Comparison of ENCODE assay signal across 10 cellular contexts in the genomic region with DNA sequence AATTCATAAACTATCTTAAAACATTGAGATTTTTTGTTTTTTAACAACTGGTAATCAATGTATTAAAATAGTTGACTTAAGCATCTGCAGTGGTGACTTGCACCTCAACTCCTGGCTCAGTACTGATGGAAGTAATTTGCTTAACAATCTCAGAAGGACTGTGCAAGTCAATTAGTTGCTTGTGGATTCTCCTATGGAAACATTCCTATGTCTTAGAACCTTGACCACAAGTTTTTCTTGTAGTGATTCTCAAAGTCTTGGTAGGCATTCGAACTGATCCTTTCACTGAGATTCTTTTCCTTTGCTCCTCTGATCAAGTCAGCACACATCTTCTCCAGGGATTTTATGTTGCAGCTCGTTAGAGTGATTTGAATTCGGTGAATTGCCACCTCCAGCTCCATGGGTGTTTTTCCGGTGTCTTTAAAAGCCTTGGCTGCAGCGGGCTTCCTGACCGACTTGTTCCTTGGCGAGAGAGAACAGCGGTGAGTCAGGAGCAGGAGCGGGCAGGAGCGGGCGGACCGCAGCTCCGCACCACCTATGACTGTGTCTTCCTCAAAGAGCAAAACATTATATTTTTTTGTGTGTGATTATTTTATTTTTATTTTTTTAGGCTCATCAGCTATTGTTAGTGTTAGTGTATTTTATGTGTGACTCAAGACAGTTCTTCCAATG. TPM values are rescaled to one million over a fixed set of nuclear protein-coding genes. Genes with fewer than 3 reads are reported as not detected.
A peak's percentile ranks its signal among the peaks of the same experiment; 100 is the strongest.
DNase-seq lines count a peak whose midpoint lies in the region; ATAC-seq, FAIRE-seq and TF ChIP-seq lines count a peak whose summit lies in the region.
"Had no signal": no experiment of that assay in that cellular context is flagged by ENCODE, and none has a peak within 500 bp of the region (broad histone marks: within the 10 kb centered on the region; RNA-seq: fewer than 3 reads in every experiment).

No MANE protein-coding gene starts in this region.

- H3K9me3 ChIP-seq in A549 (no peaks in the 10 kb centered on the region), MM.1S (replicated peaks; ENCODE audit: insufficient read depth, low read length) (no peaks in the 10 kb centered on the region), lung (ENCODE audit: control insufficient read depth in 2 of 2, insufficient read depth in 1 of 2, low read length in 1 of 2) (no peaks in the 10 kb centered on the region)

- POLR2A ChIA-PET in A549 (lab: Yijun Ruan, JAX), result interaction anchor here (0.7 to 1.2 kb wide), 2 partner anchors 21 kb away, joined by 3 read pairs; a partner anchor contains a TSS

- no peak for TF ChIP-seq CTCF in A549 (IDR thresholded peaks at IDR 0.05)
- no peak for TF ChIP-seq CTCF in MM.1S (IDR thresholded peaks at IDR 0.05; ENCODE audit: low read length)
- TF ChIP-seq CTCF in lung (IDR thresholded peaks at IDR 0.05; ENCODE audit: control extremely low read depth, extremely low read depth), result no peak

- H3F3A ChIP-seq in MM.1S (ENCODE audit: insufficient read depth, low read length), result peaks cover 29% of the 10 kb centered on the region

- no peak overlapping the region for H3K4me3 ChIP-seq in A549
- no peak overlapping the region for H3K4me3 ChIP-seq in MM.1S (ENCODE audit: low read length)
- H3K4me3 ChIP-seq in lung, result no peak overlapping the region

- no peak for TF ChIP-seq EP300 in A549 (IDR thresholded peaks at IDR 0.05)

- H3K36me3 ChIP-seq in MM.1S (replicated peaks; ENCODE audit: insufficient read depth, low read length), result peaks cover 16% of the 10 kb centered on the region; the same call in 1 of the 2 replicates
- peaks cover 20 to 28% of the 10 kb centered on the region in 2 donors for H3K36me3 ChIP-seq in lung (ENCODE audit: control insufficient read depth in 2 of 2, insufficient read depth in 2 of 2, low read length in 2 of 2)

- DNase-seq in A549 (ENCODE audit: low read depth in 1 of 2, low spot score in 1 of 2), result no peak
- no peak for DNase-seq in MM.1S
- DNase-seq in dermis blood vessel endothelial cell, result peak; percentile 93
- no peak for DNase-seq in lung (ENCODE audit: low spot score)
- DNase-seq in AML-193 (lab: John Stamatoyannopoulos, UW), result no peak
- no peak for DNase-seq in cortex of kidney (lab: John Stamatoyannopoulos, UW)
- DNase-seq in NCI-H187 (lab: John Stamatoyannopoulos, UW), result no peak

- no peak overlapping the region for H2AFZ ChIP-seq in MM.1S (ENCODE audit: low read length)

- no peak for TF ChIP-seq POLR2A in A549 (IDR thresholded peaks at IDR 0.05; ENCODE audit: low read length)

- WGBS in A549 (ENCODE audit: missing lambda C conversion rate), result 93% methylated on average over 13 of the region's 13 CpGs
- 74 to 79% methylated on average over 13 of the region's 13 CpGs for WGBS in lung, 2 donors

- CTCF ChIA-PET in A549 (lab: Yijun Ruan, JAX), result interaction anchor here (0.6 to 2.2 kb wide), 6 partner anchors 11 to 197 kb away, joined by 3 to 7 read pairs (median 4); no protein-coding TSS in a partner anchor

- peak overlapping the region; percentile 33; the same call in 1 of the 2 replicates for H3K9ac ChIP-seq in MM.1S (ENCODE audit: low read length)

- no peaks in the 10 kb centered on the region for H4K20me1 ChIP-seq in MM.1S (ENCODE audit: insufficient read depth, low read length)

- ATAC-seq in A549 (no peak), lung (ENCODE audit: insufficient read depth, low FRiP score) (no peak), HG02981 (IDR thresholded peaks at IDR 0.05; ENCODE audit: unreplicated experiment) (no peak)

- H3K4me2 ChIP-seq in A549 (peak overlapping the region; percentile 27; the same call in 2 of the 3 replicates), MM.1S (ENCODE audit: low read depth, low read length) (peak overlapping the region; percentile 58; the same call in 1 of the 2 replicates)

- H3K4me1 ChIP-seq in A549 (peaks cover 24% of the 10 kb centered on the region), MM.1S (ENCODE audit: low read length) (peaks cover 51% of the 10 kb centered on the region), lung (ENCODE audit: control insufficient read depth in 2 of 2, insufficient read depth in 2 of 2, low read length in 2 of 2) (peaks cover 0 to 31% of the 10 kb centered on the region in 2 donors)

- no peak for TF ChIP-seq RAD21 in A549 (conservative IDR thresholded peaks at IDR 0.05 in 1 of 2, IDR thresholded peaks at IDR 0.05 in 1 of 2)

- H3K79me2 ChIP-seq in MM.1S (ENCODE audit: low read length), result peaks cover 43% of the 10 kb centered on the region

- 0 out of 6 replicates have a peak overlapping the region, but pooled peaks of 1 of the 2 experiments have one; percentile 27 for H3K27ac ChIP-seq in A549
- peak overlapping the region; percentile 67; the same call in 1 of the 2 replicates for H3K27ac ChIP-seq in MM.1S (ENCODE audit: low read length)
- H3K27ac ChIP-seq in lung (ENCODE audit: low read depth in 1 of 2, low read length in 1 of 2), result peak overlapping the region; percentile 6 to 88
- H3K27ac ChIP-seq: HL-60 had no signal

- no peaks in the 10 kb centered on the region for H3K9me2 ChIP-seq in MM.1S (replicated peaks; ENCODE audit: insufficient read depth, low read length)

- FAIRE-seq in A549 (lab: Jason Lieb, UNC), result no peak
- FAIRE-seq: GM19239 had no signal

- H3K27me3 ChIP-seq in MM.1S (replicated peaks; ENCODE audit: insufficient read depth, low read length) (no peaks in the 10 kb centered on the region), lung (ENCODE audit: control insufficient read depth, insufficient read depth) (no peaks in the 10 kb centered on the region)

TF ChIP-seq in A549, 52 proteins besides CTCF, POLR2A, EP300 and RAD21:
- TF ChIP-seq SMC3 (IDR thresholded peaks at IDR 0.05), result no peak

RNA-seq across cellular contexts. Expression of a gene that starts 21.1 kb away (rescaled TPM):
- polyA plus RNA-seq in A549 (2011; rRNA removed) (34.1 and 37.2 TPM in 2 replicates), A549 (2017; fragmentation: RNase III; extraction: RNeasy Plus Mini Kit Qiagen cat#74134 plus additional on column Dnase treatment) (19.6 to 20.5 TPM (median 19.9 TPM) in 3 replicates), lung (10 to 100 TPM; 22.3 to 22.6 TPM)
- polyA plus RNA-seq in A549 (2012; cell fraction: cytosol; rRNA removed), result 21.0 and 25.8 TPM in 2 replicates
- polyA plus RNA-seq in A549 (2012; cell fraction: nucleus; rRNA removed), result 58.1 and 65.6 TPM in 2 replicates
- polyA minus RNA-seq in A549 (2011; rRNA and poly(A)+ RNA removed), result 54.1 and 55.3 TPM in 2 replicates
- total RNA-seq in dermis blood vessel endothelial cell (33.2 and 45.9 TPM in 2 replicates), lung (10 to 100 TPM; 39.1 to 42.3 TPM)

RNA-seq across cellular contexts. Expression of a gene that starts 21.2 kb away (rescaled TPM):
- polyA plus RNA-seq in A549 (2011; rRNA removed) (7.3 and 8.4 TPM in 2 replicates), A549 (2017; fragmentation: RNase III; extraction: RNeasy Plus Mini Kit Qiagen cat#74134 plus additional on column Dnase treatment) (4.2 to 4.4 TPM (median 4.3 TPM) in 3 replicates), lung (1 to 10 TPM; 3.0 to 3.9 TPM)
- polyA plus RNA-seq in A549 (2012; cell fraction: cytosol; rRNA removed), result 3.7 and 4.2 TPM in 2 replicates
- 2.9 and 4.2 TPM in 2 replicates for polyA plus RNA-seq in A549 (2012; cell fraction: nucleus; rRNA removed)
- polyA minus RNA-seq in A549 (2011; rRNA and poly(A)+ RNA removed), result 12.1 and 17.4 TPM in 2 replicates
- total RNA-seq in dermis blood vessel endothelial cell (5.3 and 6.0 TPM in 2 replicates), lung (1 to 10 TPM; 4.5 to 5.0 TPM)
